8 cellular contexts compared by ENCODE assay signal in genomic region chr16:74184839-74185238, GRCh38.
"Had no signal": no experiment of that assay in that cellular context is flagged by ENCODE, and none has a peak within 500 bp of the region (broad histone marks: within the 10 kb centered on the region; RNA-seq: fewer than 3 reads in every experiment).

No MANE protein-coding gene starts in this region.

- ATAC-seq: GM12878 had no signal

- FAIRE-seq: G401.6, GM12878, GM12891, GM12892, GM18507, GM19239 had no signal

- H3K4me3 ChIP-seq: GM12878 had no signal

- DNase-seq: GDM1, GF-D8 had no signal
